Comparison of ENCODE assay signal across 16 cellular contexts in the genomic region with DNA sequence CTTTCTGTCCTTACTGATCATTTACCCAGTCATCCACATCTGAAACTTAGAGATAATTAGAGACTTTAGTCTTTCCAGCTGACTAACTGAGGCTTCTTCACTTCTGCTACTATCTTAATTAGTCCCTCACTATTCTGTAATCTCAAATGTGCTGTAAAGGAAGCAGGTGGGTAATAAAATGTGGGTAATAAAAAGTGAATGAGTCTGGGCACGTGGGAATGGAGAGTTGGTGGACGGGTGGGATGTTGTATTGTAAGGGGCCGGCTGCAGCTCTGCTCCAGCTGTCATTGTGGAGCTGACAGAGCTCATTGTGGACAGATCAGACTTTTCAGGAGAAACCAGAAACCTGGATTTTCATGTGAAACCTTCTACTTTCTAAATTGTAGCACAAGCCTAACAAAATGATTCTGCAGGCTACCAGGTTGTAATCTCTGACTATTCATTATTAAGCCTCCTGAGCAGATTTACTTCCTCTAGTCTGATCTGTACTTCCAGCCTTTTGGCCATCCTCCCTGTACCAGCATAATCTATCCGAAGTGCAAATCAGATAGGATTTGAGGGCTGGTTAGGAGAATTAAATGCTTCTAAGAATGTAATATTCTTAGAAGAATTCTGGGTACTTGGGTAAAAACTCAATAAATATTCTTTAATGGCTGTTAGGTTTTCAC. TPM values are rescaled to one million over a fixed set of nuclear protein-coding genes. Genes with fewer than 3 reads are reported as not detected.
A peak's percentile ranks its signal among the peaks of the same experiment; 100 is the strongest.
DNase-seq lines count a peak whose midpoint lies in the region; ATAC-seq, FAIRE-seq and TF ChIP-seq lines count a peak whose summit lies in the region.
"Had no signal": no experiment of that assay in that cellular context is flagged by ENCODE, and none has a peak within 500 bp of the region (broad histone marks: within the 10 kb centered on the region; RNA-seq: fewer than 3 reads in every experiment).

No MANE protein-coding gene starts in this region.

- POLR2A ChIA-PET in K562 (lab: Yijun Ruan, JAX): no interaction called here

- peaks cover 2% of the 10 kb centered on the region for H3K79me1 ChIP-seq in mesendoderm (ENCODE audit: low read length)

- no peak for TF ChIP-seq RAD21 in K562 (CRISPR knock-in tag; conservative IDR thresholded peaks at IDR 0.05 in 1 of 2, IDR thresholded peaks at IDR 0.05 in 1 of 2)

- 38 to 44% methylated on average over 4 of the region's 4 CpGs for WGBS in heart right ventricle, 2 donors
- WGBS in K562 (ENCODE audit: insufficient coverage, low coverage, missing lambda C conversion rate): 6% methylated on average over 4 of the region's 4 CpGs
- no CpG with 5 or more reads among the region's 4 CpGs for WGBS in mesendoderm (ENCODE audit: extremely low coverage, insufficient coverage, low lambda C conversion rate)

- H3K4me1 ChIP-seq in heart right ventricle (peaks cover 0 to 92% (median 73%) of the 10 kb centered on the region in 9 donors), K562 (replicated peaks in 1 of 2; ENCODE audit: control insufficient read depth in 2 of 2, insufficient read depth in 2 of 2, low read length in 2 of 2) (no peaks in the 10 kb centered on the region), mucosa of descending colon (ENCODE audit: low read depth) (peaks cover 37% of the 10 kb centered on the region), mesendoderm (ENCODE audit: control insufficient read depth, low read depth, low read length) (peaks cover 4% of the 10 kb centered on the region)
- H3K4me1 ChIP-seq: lower lobe of right lung had no signal

- no peak overlapping the region for H2AK5ac ChIP-seq in mesendoderm (ENCODE audit: low read length)

- H3K18ac ChIP-seq in mesendoderm (ENCODE audit: low read length): no peak overlapping the region

- no peak for TF ChIP-seq CTCF in heart right ventricle (IDR thresholded peaks at IDR 0.05)
- TF ChIP-seq CTCF in K562 (IDR thresholded peaks at IDR 0.05 in 2 of 3, conservative IDR thresholded peaks at IDR 0.05 in 1 of 3; ENCODE audit: insufficient read depth in 2 of 3, low read depth in 1 of 3, low read length in 3 of 3): no peak
- TF ChIP-seq CTCF in mucosa of descending colon (IDR thresholded peaks at IDR 0.05): no peak
- no peak for TF ChIP-seq CTCF in dorsolateral prefrontal cortex (IDR thresholded peaks at IDR 0.05 in 54 of 56, conservative IDR thresholded peaks at IDR 0.05 in 2 of 56; ENCODE audit: low read depth in 1 of 56, partially characterized antibody in 56 of 56)

- DNase-seq in heart right ventricle: no peak
- no peak for DNase-seq in cardiac septum (ENCODE audit: low spot score)
- DNase-seq in K562 (ENCODE audit: extremely low read depth in 1 of 4, low spot score in 3 of 4): no peak
- DNase-seq in mucosa of descending colon: no peak
- DNase-seq in dorsolateral prefrontal cortex: no peak
- no peak for DNase-seq in AG08395 (ENCODE audit: low spot score)
- no peak for DNase-seq in mesendoderm
- DNase-seq: activated CD4-positive, alpha-beta T cell treated with anti-CD3 and anti-CD28 coated beads, Interleukin-2, amount 50 U/mL, for 48 hours; activated naive CD8-positive, alpha-beta T cell treated with anti-CD3 and anti-CD28 coated beads, Interleukin-2, amount 50 U/mL, for 24 hours; COR-L47; GM23248; lower lobe of right lung; naive thymus-derived CD8-positive, alpha-beta T cell; SK-N-SH had no signal

- H2BK15ac ChIP-seq in mesendoderm (replicated peaks; ENCODE audit: low read depth): no peak overlapping the region

- no peaks in the 10 kb centered on the region for H3K36me3 ChIP-seq in heart right ventricle
- H3K36me3 ChIP-seq in K562 (ENCODE audit: control insufficient read depth, insufficient read depth, low read length): no peaks in the 10 kb centered on the region
- no peaks in the 10 kb centered on the region for H3K36me3 ChIP-seq in mucosa of descending colon (ENCODE audit: low read depth)
- H3K36me3 ChIP-seq in mesendoderm (ENCODE audit: control insufficient read depth, insufficient read depth, low read length): no peaks in the 10 kb centered on the region
- H3K36me3 ChIP-seq: lower lobe of right lung, tibial nerve had no signal

- ATAC-seq in heart right ventricle (peak in 2 of 8 donors; percentile 36), K562 (no peak), mucosa of descending colon (peak; percentile 83), GM19351 (IDR thresholded peaks at IDR 0.05; ENCODE audit: unreplicated experiment) (no peak)
- ATAC-seq: activated naive CD8-positive, alpha-beta T cell treated with anti-CD3 and anti-CD28 coated beads, Interleukin-2, amount 50 U/mL, for 24 hours; lower lobe of right lung; naive thymus-derived CD8-positive, alpha-beta T cell had no signal

- in situ Hi-C loops in K562 (cut with MboI): no loop called here

- no peaks in the 10 kb centered on the region for H3K9me1 ChIP-seq in K562 (ENCODE audit: control insufficient read depth, insufficient read depth, low read length)

- FAIRE-seq in K562 (lab: Jason Lieb, UNC): no peak

- CTCF ChIA-PET in K562 (lab: Yijun Ruan, JAX; ENCODE audit: low intra/inter-chr PET ratio): no interaction called here

- no peak overlapping the region for H2AFZ ChIP-seq in K562 (ENCODE audit: low read depth, low read length)
- H2AFZ ChIP-seq: GM23248 had no signal

- no peak overlapping the region for H3K56ac ChIP-seq in mesendoderm (ENCODE audit: low read length)

- H3K4ac ChIP-seq in mesendoderm (ENCODE audit: low read depth, low read length): no peak overlapping the region

- no peak overlapping the region for H4K8ac ChIP-seq in mesendoderm (ENCODE audit: low read depth, low read length)

- H4K20me1 ChIP-seq in K562 (replicated peaks; ENCODE audit: control insufficient read depth, insufficient read depth, low read length): no peaks in the 10 kb centered on the region

- no peak overlapping the region for H2BK120ac ChIP-seq in mesendoderm (ENCODE audit: low read depth, low read length)

- no peak overlapping the region for H3K23ac ChIP-seq in mesendoderm (ENCODE audit: low read length)

- H3K27me3 ChIP-seq in heart right ventricle (no peaks in the 10 kb centered on the region), K562 (ENCODE audit: control insufficient read depth in 2 of 2, insufficient read depth in 2 of 2, low read length in 2 of 2) (no peaks in the 10 kb centered on the region), dorsolateral prefrontal cortex (no peaks in the 10 kb centered on the region), mesendoderm (ENCODE audit: insufficient read depth, low read length, poor library complexity) (no peaks in the 10 kb centered on the region)
- H3K27me3 ChIP-seq: tibial nerve had no signal

- no peak for TF ChIP-seq EP300 in K562 (IDR thresholded peaks at IDR 0.05; ENCODE audit: low read length)

- H3K79me2 ChIP-seq in K562 (ENCODE audit: control insufficient read depth, insufficient read depth, low read length) (no peaks in the 10 kb centered on the region), mesendoderm (ENCODE audit: control insufficient read depth, insufficient read depth, low read length) (no peaks in the 10 kb centered on the region)

- H3K27ac ChIP-seq in heart right ventricle: peak overlapping the region in 9 of 10 donors; percentile 26 to 87 (median 66)
- H3K27ac ChIP-seq in K562 (ENCODE audit: extremely low read depth, low read depth, low read length): no peak overlapping the region
- no peak overlapping the region for H3K27ac ChIP-seq in dorsolateral prefrontal cortex
- H3K27ac ChIP-seq in mesendoderm (ENCODE audit: low read depth, low read length): no peak overlapping the region
- H3K27ac ChIP-seq: GM23248, lower lobe of right lung had no signal

- no peak overlapping the region for H4K5ac ChIP-seq in mesendoderm (ENCODE audit: low read length)

- H3K9me3 ChIP-seq in heart right ventricle (no peaks in the 10 kb centered on the region), K562 (replicated peaks; ENCODE audit: control insufficient read depth, insufficient read depth, low read depth, low read length) (no peaks in the 10 kb centered on the region), mucosa of descending colon (no peaks in the 10 kb centered on the region)
- H3K9me3 ChIP-seq: lower lobe of right lung, SK-N-SH, tibial nerve had no signal

- intact Hi-C loops in heart right ventricle (cut with DNase I): loop anchor here in 7 of 10 donors (5.0 to 10.0 kb wide), 6 partner anchors 33 to 356 kb away; a partner anchor contains a TSS
- intact Hi-C loops in cardiac septum (cut with DNase I): loop anchor here (5.0 kb wide), 2 partner anchors 98 to 148 kb away; no protein-coding TSS in a partner anchor
- intact Hi-C loops in K562 (cut with micrococcal nuclease): no loop called here
- intact Hi-C loops in mucosa of descending colon (cut with DNase I, micrococcal nuclease): no loop called here
- intact Hi-C loops in dorsolateral prefrontal cortex (cut with DNase I): no loop called here

- BruUV-seq in K562 (replicated peaks; lab: Mats Ljungman, UMichigan): no TSS peak

- H3K4me2 ChIP-seq in K562 (ENCODE audit: insufficient read depth, low read length) (no peak overlapping the region), mesendoderm (ENCODE audit: low read length) (no peak overlapping the region)
- H3K4me2 ChIP-seq: SK-N-SH had no signal

- H3K9ac ChIP-seq in K562 (ENCODE audit: insufficient read depth in 1 of 2, low read depth in 2 of 2, low read length in 2 of 2) (no peak overlapping the region), mesendoderm (ENCODE audit: low read length) (no peak overlapping the region)
- H3K9ac ChIP-seq: GM23248, SK-N-SH had no signal

- H3K4me3 ChIP-seq in heart right ventricle (no peak overlapping the region), K562 (no peak overlapping the region), mucosa of descending colon (no peak overlapping the region), dorsolateral prefrontal cortex (no peak overlapping the region), mesendoderm (ENCODE audit: low read length) (no peak overlapping the region)
- H3K4me3 ChIP-seq: GM23248, lower lobe of right lung, tibial nerve had no signal

- TF ChIP-seq POLR2A in K562 (conservative IDR thresholded peaks at IDR 0.05): no peak

- H2BK5ac ChIP-seq in mesendoderm (ENCODE audit: low read length): no peak overlapping the region

RNA-seq across cellular contexts. Expression of a gene that starts 42.0 kb away (rescaled TPM):
- total RNA-seq in heart right ventricle: 1 to 10 TPM; 1.1 to 9.4 (median 2.8) TPM
- under 1 TPM; 0.44 to 0.93 TPM for polyA plus RNA-seq in heart right ventricle
- 8.9 TPM for total RNA-seq in cardiac septum
- total RNA-seq in K562 (2011; cell fraction: chromatin; rRNA removed; ENCODE audit: low replicate concordance): not detected in 2 replicates
- not detected in 2 replicates for total RNA-seq in K562 (2011; cell fraction: nucleolus; rRNA removed)
- 0.23 TPM in 1 of 2 replicates, not detected in the other for total RNA-seq in K562 (2011; cell fraction: nucleoplasm; rRNA removed)
- total RNA-seq in K562 (2014; rRNA removed): 0.16 and 0.50 TPM in 2 replicates
- total RNA-seq in K562 (2014; rRNA removed; fragmentation: Illumina TruSeq; extraction: Trizol): 0.62 and 0.70 TPM in 2 replicates
- 0.45 and 0.72 TPM in 2 replicates for total RNA-seq in K562 (2015; rRNA removed; fragmentation: Illumina TruSeq; extraction: Trizol)
- total RNA-seq in K562 (2021): 0.38 and 0.60 TPM in 2 replicates
- 0.16 and 1.1 TPM in 2 replicates for polyA plus RNA-seq in K562 (2011; rRNA removed)
- polyA plus RNA-seq in K562 (2011; cell fraction: cytosol; rRNA removed): 0.04 TPM in 2 replicates
- 0.07 and 0.11 TPM in 2 replicates for polyA plus RNA-seq in K562 (2011; cell fraction: nucleus; rRNA removed)
- 0.35 and 0.36 TPM in 2 replicates for polyA plus RNA-seq in K562 (2012)
- 0.40 and 0.42 TPM in 2 replicates for polyA plus RNA-seq in K562 (2014; fragmentation: Illumina TruSeq; extraction: Trizol)
- polyA plus RNA-seq in K562 (2014; fragmentation: Nextera tagmentation; extraction: Ambion mirVana): under 1 TPM; 0.01 to 0.04 TPM
- polyA plus RNA-seq in K562 (2014; rRNA removed): 0.13 and 0.17 TPM in 2 replicates
- polyA minus RNA-seq in K562 (2011; rRNA and poly(A)+ RNA removed): 0.30 and 0.74 TPM in 2 replicates
- polyA minus RNA-seq in K562 (2011; cell fraction: cytosol; rRNA and poly(A)+ RNA removed): 1.5 TPM in 1 of 2 replicates, not detected in the other
- polyA minus RNA-seq in K562 (2011; cell fraction: nucleus; rRNA and poly(A)+ RNA removed): 0.13 TPM in 1 of 2 replicates, not detected in the other
- total RNA-seq in mucosa of descending colon: 1 to 10 TPM; 2.2 to 3.9 (median 3.6) TPM
- 10 to 100 TPM in 119 of 120 experiments, 1 to 10 TPM in 1; 9.8 to 39.9 (median 25.3) TPM for total RNA-seq in dorsolateral prefrontal cortex
- 7.5 TPM for polyA plus RNA-seq in mesendoderm (2013, experiment 1 of 2)
- 7.8 TPM for polyA plus RNA-seq in mesendoderm (2013, experiment 2 of 2)
- total RNA-seq: naive thymus-derived CD8-positive, alpha-beta T cell had no signal
- polyA plus RNA-seq: naive thymus-derived CD8-positive, alpha-beta T cell had no signal

RNA-seq across cellular contexts. Expression of a gene that starts 46.5 kb away (rescaled TPM):
- total RNA-seq in heart right ventricle: 100 to 1,000 TPM in 5 of 10 donors, 10 to 100 TPM in 5; 40.7 to 165 (median 104) TPM
- polyA plus RNA-seq in heart right ventricle: 10 to 100 TPM in 1 of 2 donors, 1 to 10 TPM in 1; 9.5 to 23.5 TPM
- 269 TPM for total RNA-seq in cardiac septum
- total RNA-seq in K562 (2011; cell fraction: chromatin; rRNA removed; ENCODE audit: low replicate concordance): 3.1 and 7.4 TPM in 2 replicates
- total RNA-seq in K562 (2011; cell fraction: nucleolus; rRNA removed): 0.50 and 0.53 TPM in 2 replicates
- total RNA-seq in K562 (2011; cell fraction: nucleoplasm; rRNA removed): 1.4 and 2.2 TPM in 2 replicates
- total RNA-seq in K562 (2014; rRNA removed): 6.0 and 7.0 TPM in 2 replicates
- total RNA-seq in K562 (2014; rRNA removed; fragmentation: Illumina TruSeq; extraction: Trizol): 9.2 and 10.6 TPM in 2 replicates
- total RNA-seq in K562 (2015; rRNA removed; fragmentation: Illumina TruSeq; extraction: Trizol): 5.9 and 7.9 TPM in 2 replicates
- 9.2 and 9.3 TPM in 2 replicates for total RNA-seq in K562 (2021)
- polyA plus RNA-seq in K562 (2011; rRNA removed): 2.9 and 6.8 TPM in 2 replicates
- 0.94 and 1.0 TPM in 2 replicates for polyA plus RNA-seq in K562 (2011; cell fraction: cytosol; rRNA removed)
- 1.6 and 2.0 TPM in 2 replicates for polyA plus RNA-seq in K562 (2011; cell fraction: nucleus; rRNA removed)
- polyA plus RNA-seq in K562 (2012): 4.4 and 5.0 TPM in 2 replicates
- polyA plus RNA-seq in K562 (2014; fragmentation: Illumina TruSeq; extraction: Trizol): 7.1 and 10.7 TPM in 2 replicates
- polyA plus RNA-seq in K562 (2014; fragmentation: Nextera tagmentation; extraction: Ambion mirVana): 1 to 10 TPM; 2.6 to 3.2 TPM
- polyA plus RNA-seq in K562 (2014; rRNA removed): 6.9 and 8.1 TPM in 2 replicates
- polyA minus RNA-seq in K562 (2011; rRNA and poly(A)+ RNA removed): 5.1 and 6.9 TPM in 2 replicates
- polyA minus RNA-seq in K562 (2011; cell fraction: cytosol; rRNA and poly(A)+ RNA removed): 2.9 and 6.6 TPM in 2 replicates
- polyA minus RNA-seq in K562 (2011; cell fraction: nucleus; rRNA and poly(A)+ RNA removed): 1.5 and 1.7 TPM in 2 replicates
- 10 to 100 TPM; 45.2 to 69.4 (median 53.6) TPM for total RNA-seq in mucosa of descending colon
- total RNA-seq in dorsolateral prefrontal cortex: 10 to 100 TPM; 22.2 to 68.1 (median 43.4) TPM
- 34.3 TPM for polyA plus RNA-seq in mesendoderm (2013, experiment 1 of 2)
- 35.0 TPM for polyA plus RNA-seq in mesendoderm (2013, experiment 2 of 2)

Comparison
In these comparisons a context has a peak if more than half of its experiments do, and no peak if none do; other contexts are left out.
1. H3K27ac ChIP-seq: peak in heart right ventricle (9 of 10); none in K562 (single experiment), dorsolateral prefrontal cortex (0 of 59) and mesendoderm (single experiment).
2. intact Hi-C loops: an anchor here in heart right ventricle (5.0 to 10.0 kb wide) and cardiac septum (5.0 kb wide); none called in K562, mucosa of descending colon and dorsolateral prefrontal cortex.